ENCODE assay signal across 12 cellular contexts in genomic region chr6:149453597-149454340, GRCh38. TPM values are rescaled to one million over a fixed set of nuclear protein-coding genes. Genes with fewer than 3 reads are reported as not detected.
A peak's percentile ranks its signal among the peaks of the same experiment; 100 is the strongest.
DNase-seq lines count a peak whose midpoint lies in the region; ATAC-seq, FAIRE-seq and TF ChIP-seq lines count a peak whose summit lies in the region.
"Had no signal": no experiment of that assay in that cellular context is flagged by ENCODE, and none has a peak within 500 bp of the region (broad histone marks: within the 10 kb centered on the region; RNA-seq: fewer than 3 reads in every experiment).

No MANE protein-coding gene starts in this region.

- POLR2A ChIA-PET in HEK293T (lab: Yijun Ruan, JAX), result interaction anchor here (0.9 kb wide), 1 partner anchor 10 kb away, joined by 3 read pairs; no protein-coding TSS in a partner anchor

- dilution Hi-C loops in keratinocyte (cut with MboI; ENCODE audit: extremely low pct_ligation_motif_present, low sequenced_read_pairs), result no loop called here

- peak; percentile 23 for FAIRE-seq in keratinocyte (lab: Jason Lieb, UNC)

- peak overlapping the region; percentile 20 to 32 (median 26) for H3K27ac Mint-ChIP-seq in CD4-positive, CD25-positive, alpha-beta regulatory T cell
- H3K27ac Mint-ChIP-seq: activated CD4-positive, alpha-beta T cell treated with anti-CD3 and anti-CD28 coated beads, Interleukin-2, amount 10 ng/mL, durations not matched to agents 24 days and 14 days had no signal

- peaks cover 0 to 22% (median 7%) of the 10 kb centered on the region in 4 donors for H3K4me1 Mint-ChIP-seq in CD4-positive, CD25-positive, alpha-beta regulatory T cell

- no peak for DNase-seq in CD4-positive, CD25-positive, alpha-beta regulatory T cell
- DNase-seq in keratinocyte (ENCODE audit: low read depth, low spot score) (no peak), sigmoid colon (no peak), HEK293T (ENCODE audit: extremely low spot score) (no peak), NCI-H82 (lab: John Stamatoyannopoulos, UW) (no peak), SW480 (ENCODE audit: low spot score) (no peak)
- no peak for DNase-seq in stimulated activated naive CD4-positive, alpha-beta T cell (lab: John Stamatoyannopoulos, UW)
- DNase-seq: activated CD4-positive, alpha-beta T cell treated with anti-CD3 and anti-CD28 coated beads, Interleukin-2, amount 10 ng/mL, durations not matched to agents 24 days and 14 days; AML-193; stimulated activated CD4-positive, alpha-beta T cell treated with anti-CD3 and anti-CD28 coated beads, Interleukin-1b, Interleukin-23, amount 100 ng/mL, for 48 hours had no signal

- H3K4me2 ChIP-seq in keratinocyte (ENCODE audit: control insufficient read depth, extremely low read depth, insufficient read depth, low read depth, low read length), result peak overlapping the region; percentile 53

- no peaks in the 10 kb centered on the region for H3K79me2 ChIP-seq in keratinocyte (ENCODE audit: control insufficient read depth, insufficient read depth, low read length)

- WGBS in sigmoid colon, 2 donors, result 54 to 71% methylated on average over 6 of the region's 6 CpGs

- no peaks in the 10 kb centered on the region for H3K9me3 ChIP-seq in CD4-positive, CD25-positive, alpha-beta regulatory T cell (ENCODE audit: control insufficient read depth in 2 of 2, low read length in 2 of 2)
- H3K9me3 ChIP-seq in keratinocyte (ENCODE audit: control insufficient read depth, low read depth, low read length), result no peaks in the 10 kb centered on the region
- H3K9me3 ChIP-seq in sigmoid colon, result no peaks in the 10 kb centered on the region
- H3K9me3 ChIP-seq: neutrophil had no signal

- H3K27me3 Mint-ChIP-seq in CD4-positive, CD25-positive, alpha-beta regulatory T cell, result no peaks in the 10 kb centered on the region
- H3K27me3 Mint-ChIP-seq: activated CD4-positive, alpha-beta T cell treated with anti-CD3 and anti-CD28 coated beads, Interleukin-2, amount 10 ng/mL, durations not matched to agents 24 days and 14 days had no signal

- H3K4me1 ChIP-seq in CD4-positive, CD25-positive, alpha-beta regulatory T cell (ENCODE audit: control insufficient read depth, insufficient read depth, low read length, poor library complexity, severe bottlenecking), result no peaks in the 10 kb centered on the region
- peaks cover 13% of the 10 kb centered on the region for H3K4me1 ChIP-seq in keratinocyte (ENCODE audit: control insufficient read depth, extremely low read depth, insufficient read depth, low read length)
- peaks cover 0 to 48% (median 39%) of the 10 kb centered on the region in 4 donors for H3K4me1 ChIP-seq in sigmoid colon

- no peaks in the 10 kb centered on the region for H4K20me1 ChIP-seq in keratinocyte (ENCODE audit: control insufficient read depth, extremely low read depth, insufficient read depth, low read length)

- H3K27ac ChIP-seq in CD4-positive, CD25-positive, alpha-beta regulatory T cell (ENCODE audit: insufficient read depth, low read length, poor library complexity, severe bottlenecking), result no peak overlapping the region
- H3K27ac ChIP-seq in VCaP (peak overlapping the region; percentile 79), keratinocyte (ENCODE audit: control insufficient read depth, insufficient read depth, low read length) (no peak overlapping the region), sigmoid colon (peak overlapping the region; percentile 67 to 78 (median 70))
- H3K27ac ChIP-seq: neutrophil had no signal

- no peaks in the 10 kb centered on the region for H3K9me1 ChIP-seq in keratinocyte (ENCODE audit: control insufficient read depth, extremely low read depth, insufficient read depth, low read length)

- TF ChIP-seq POLR2A in sigmoid colon (IDR thresholded peaks at IDR 0.05), result no peak

- H3K4me3 Mint-ChIP-seq in CD4-positive, CD25-positive, alpha-beta regulatory T cell, result no peak overlapping the region
- H3K4me3 Mint-ChIP-seq: activated CD4-positive, alpha-beta T cell treated with anti-CD3 and anti-CD28 coated beads, Interleukin-2, amount 10 ng/mL, durations not matched to agents 24 days and 14 days had no signal

- CTCF ChIA-PET in HEK293T (lab: Yijun Ruan, JAX), result interaction anchor here (0.6 kb wide), 1 partner anchor 10 kb away, joined by 4 read pairs; no protein-coding TSS in a partner anchor

- peaks cover 0 to 1% (median 0%) of the 10 kb centered on the region in 7 donors for H3K9me3 Mint-ChIP-seq in CD4-positive, CD25-positive, alpha-beta regulatory T cell
- H3K9me3 Mint-ChIP-seq: activated CD4-positive, alpha-beta T cell treated with anti-CD3 and anti-CD28 coated beads, Interleukin-2, amount 10 ng/mL, durations not matched to agents 24 days and 14 days had no signal

- H3K9ac ChIP-seq in keratinocyte (ENCODE audit: control insufficient read depth, extremely low read depth, insufficient read depth, low read length), result no peak overlapping the region

- peaks cover 83% of the 10 kb centered on the region for H3K36me3 ChIP-seq in CD4-positive, CD25-positive, alpha-beta regulatory T cell (ENCODE audit: control insufficient read depth, insufficient read depth, low read length)
- H3K36me3 ChIP-seq in keratinocyte (ENCODE audit: control insufficient read depth in 2 of 2, extremely low read depth in 1 of 2, insufficient read depth in 2 of 2, low read length in 2 of 2), result no peaks in the 10 kb centered on the region
- H3K36me3 ChIP-seq in sigmoid colon, result no peaks in the 10 kb centered on the region
- H3K36me3 ChIP-seq: neutrophil had no signal

- intact Hi-C loops in sigmoid colon (cut with DNase I), result loop anchor here (5.0 kb wide), 1 partner anchor 64 kb away; no protein-coding TSS in a partner anchor

- no peak for TF ChIP-seq EP300 in sigmoid colon (IDR thresholded peaks at IDR 0.05)

- H2AFZ ChIP-seq in keratinocyte (ENCODE audit: control insufficient read depth, low read length), result peak overlapping the region; percentile 30

- no peak for ATAC-seq in CD4-positive, CD25-positive, alpha-beta regulatory T cell (ENCODE audit: low read depth in 2 of 2)

- no peak overlapping the region for H3K4me3 ChIP-seq in CD4-positive, CD25-positive, alpha-beta regulatory T cell (ENCODE audit: low read depth, low read length)
- H3K4me3 ChIP-seq in keratinocyte (ENCODE audit: control insufficient read depth in 2 of 3, extremely low read depth in 1 of 3, insufficient read depth in 2 of 3, low read depth in 1 of 3, low read length in 3 of 3) (no peak overlapping the region), sigmoid colon (no peak overlapping the region)

- no peak for TF ChIP-seq CTCF in VCaP (conservative IDR thresholded peaks at IDR 0.05)
- no peak for TF ChIP-seq CTCF in keratinocyte (optimal IDR thresholded peaks at IDR 0.05 in 1 of 3, IDR thresholded peaks at IDR 0.05 in 1 of 3, conservative IDR thresholded peaks at IDR 0.05 in 1 of 3; ENCODE audit: extremely low read depth in 1 of 3, insufficient read depth in 2 of 3, low read length in 3 of 3)
- no peak for TF ChIP-seq CTCF in sigmoid colon (IDR thresholded peaks at IDR 0.05)

- peaks cover 33% of the 10 kb centered on the region for H3K36me3 Mint-ChIP-seq in CD4-positive, CD25-positive, alpha-beta regulatory T cell

- no peaks in the 10 kb centered on the region for H3K27me3 ChIP-seq in CD4-positive, CD25-positive, alpha-beta regulatory T cell (ENCODE audit: control insufficient read depth, insufficient read depth, low read length)
- H3K27me3 ChIP-seq in keratinocyte (ENCODE audit: control insufficient read depth, extremely low read depth, insufficient read depth, low read length) (peaks cover 5% of the 10 kb centered on the region), sigmoid colon (no peaks in the 10 kb centered on the region)

TF ChIP-seq in HEK293T, 16 proteins besides CTCF, POLR2A, EP300 and RAD21:
- TF ChIP-seq TARDBP (IDR thresholded peaks at IDR 0.05) (no peak), ELF4 (IDR thresholded peaks at IDR 0.05) (no peak), FOXA1 (IDR thresholded peaks at IDR 0.05) (no peak), L3MBTL2 (conservative IDR thresholded peaks at IDR 0.05) (no peak), LEF1 (IDR thresholded peaks at IDR 0.05; ENCODE audit: borderline replicate concordance) (no peak), ARNT (IDR thresholded peaks at IDR 0.05) (no peak), NFRKB (IDR thresholded peaks at IDR 0.05) (no peak), FOXK2 (IDR thresholded peaks at IDR 0.05) (no peak), BHLHE40 (IDR thresholded peaks at IDR 0.05; ENCODE audit: borderline replicate concordance) (no peak), HDGF (IDR thresholded peaks at IDR 0.05; ENCODE audit: borderline replicate concordance) (no peak), SP1 (IDR thresholded peaks at IDR 0.05) (no peak), ZNF384 (IDR thresholded peaks at IDR 0.05) (no peak)

RNA-seq across cellular contexts. Expression of gene ZC3H12D, which starts 31.0 kb away (rescaled TPM):
- 251 TPM for total RNA-seq in CD4-positive, CD25-positive, alpha-beta regulatory T cell
- polyA plus RNA-seq in CD4-positive, CD25-positive, alpha-beta regulatory T cell, result 10 to 100 TPM in 1 of 4 donors, 1 to 10 TPM in 3; 7.1 to 10.3 (median 8.7) TPM
- 0.03 to 0.04 TPM in 2 of 3 replicates, not detected in the other for polyA plus RNA-seq in keratinocyte
- polyA plus RNA-seq in keratinocyte (2011; ENCODE audit: low read depth), result not detected
- polyA plus RNA-seq in keratinocyte (2011; cell fraction: cytosol; rRNA removed), result not detected in 2 replicates
- 0.15 and 0.40 TPM in 2 replicates for polyA plus RNA-seq in keratinocyte (2011; cell fraction: nucleus; rRNA removed)
- polyA plus RNA-seq in keratinocyte (2012; ENCODE audit: low replicate concordance), result 0.27 TPM in 1 of 2 replicates, not detected in the other
- polyA minus RNA-seq in keratinocyte, result 0.03 to 0.23 TPM in 2 of 3 replicates, not detected in the other
- not detected for polyA minus RNA-seq in keratinocyte (2011; cell fraction: cytosol; rRNA and poly(A)+ RNA removed)
- polyA minus RNA-seq in keratinocyte (2011; cell fraction: nucleus; rRNA and poly(A)+ RNA removed), result not detected in 2 replicates
- 1 to 10 TPM in 3 of 4 donors, under 1 TPM in 1; 0.71 to 4.9 (median 1.2) TPM for total RNA-seq in sigmoid colon
- polyA plus RNA-seq in sigmoid colon, result 1 to 10 TPM; 3.6 to 9.2 (median 8.3) TPM

RNA-seq across cellular contexts. Expression of gene SUMO4, which starts 53.7 kb away (rescaled TPM):
- 9.0 TPM for total RNA-seq in CD4-positive, CD25-positive, alpha-beta regulatory T cell
- 1 to 10 TPM in 2 of 4 donors, under 1 TPM in 2; 0.38 to 1.6 (median 0.93) TPM for polyA plus RNA-seq in CD4-positive, CD25-positive, alpha-beta regulatory T cell
- polyA plus RNA-seq in keratinocyte, result 0.09 TPM in 2 of 3 replicates, not detected in the other
- 0.50 TPM for polyA plus RNA-seq in keratinocyte (2011; ENCODE audit: low read depth)
- not detected in 2 replicates for polyA plus RNA-seq in keratinocyte (2011; cell fraction: cytosol; rRNA removed)
- polyA plus RNA-seq in keratinocyte (2011; cell fraction: nucleus; rRNA removed), result 0.32 and 0.97 TPM in 2 replicates
- polyA plus RNA-seq in keratinocyte (2012; ENCODE audit: low replicate concordance), result 0.58 TPM in 1 of 2 replicates, not detected in the other
- polyA minus RNA-seq in keratinocyte, result 1.1 to 7.8 TPM in 2 of 3 replicates, not detected in the other
- not detected for polyA minus RNA-seq in keratinocyte (2011; cell fraction: cytosol; rRNA and poly(A)+ RNA removed)
- polyA minus RNA-seq in keratinocyte (2011; cell fraction: nucleus; rRNA and poly(A)+ RNA removed), result 3.6 and 5.3 TPM in 2 replicates
- total RNA-seq in sigmoid colon, result 10 to 100 TPM in 1 of 4 donors, 1 to 10 TPM in 3; 3.4 to 11.1 (median 5.7) TPM
- under 1 TPM in 1 of 3 donors, not detected in 2; 0.39 TPM for polyA plus RNA-seq in sigmoid colon

Comparison
In these comparisons a context has a peak if more than half of its experiments do, and no peak if none do; other contexts are left out.
1. H3K27ac ChIP-seq: peak in VCaP (single experiment) and sigmoid colon (4 of 4); none in CD4-positive, CD25-positive, alpha-beta regulatory T cell (single experiment) and keratinocyte (single experiment).